ENCODE assay signal across 1 cellular context in the genomic region with DNA sequence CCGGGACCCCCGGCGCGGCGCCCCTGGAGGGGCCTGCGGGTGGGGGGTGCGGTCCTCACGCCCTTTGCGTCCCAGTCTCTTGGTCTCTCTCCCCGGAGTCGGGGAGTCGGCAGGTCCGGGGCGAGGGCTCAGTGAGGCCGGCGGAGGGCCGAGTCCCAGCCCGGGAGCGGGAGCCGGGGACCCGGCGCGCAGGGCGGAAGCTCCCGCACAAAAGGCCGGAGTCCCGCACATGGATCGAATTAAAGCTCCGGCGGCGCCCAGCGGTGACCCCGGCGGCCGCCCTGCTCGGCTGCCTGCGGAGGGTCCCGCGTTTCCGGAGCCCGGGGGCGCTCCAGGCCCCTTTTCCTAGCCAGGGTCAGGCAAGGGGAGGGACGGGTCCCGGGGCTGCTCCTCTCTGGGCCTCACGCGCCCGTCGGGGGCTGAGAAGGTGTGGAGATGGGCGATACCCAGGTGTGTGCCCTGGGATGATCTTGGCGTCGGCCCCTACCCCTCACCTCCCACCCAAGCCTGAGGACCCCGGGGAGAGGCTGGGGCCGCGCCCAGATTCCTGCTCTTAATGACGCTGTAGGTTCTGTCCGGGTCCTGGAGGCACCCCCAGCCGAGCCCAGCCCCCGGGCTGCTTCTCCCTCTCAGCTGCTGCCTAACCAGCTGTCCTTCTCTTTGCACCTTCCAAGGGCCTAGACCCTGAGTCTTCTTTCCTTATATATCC.
TF ChIP-seq lines count a peak whose summit lies in the region.

No MANE protein-coding gene starts in this region.

TF ChIP-seq in HepG2, 621 proteins besides CTCF, POLR2A, EP300 and RAD21 (continued from another document and continues in another):
- TF ChIP-seq, protein P1, sequence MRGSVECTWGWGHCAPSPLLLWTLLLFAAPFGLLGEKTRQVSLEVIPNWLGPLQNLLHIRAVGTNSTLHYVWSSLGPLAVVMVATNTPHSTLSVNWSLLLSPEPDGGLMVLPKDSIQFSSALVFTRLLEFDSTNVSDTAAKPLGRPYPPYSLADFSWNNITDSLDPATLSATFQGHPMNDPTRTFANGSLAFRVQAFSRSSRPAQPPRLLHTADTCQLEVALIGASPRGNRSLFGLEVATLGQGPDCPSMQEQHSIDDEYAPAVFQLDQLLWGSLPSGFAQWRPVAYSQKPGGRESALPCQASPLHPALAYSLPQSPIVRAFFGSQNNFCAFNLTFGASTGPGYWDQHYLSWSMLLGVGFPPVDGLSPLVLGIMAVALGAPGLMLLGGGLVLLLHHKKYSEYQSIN (CRISPR knock-in tag; IDR thresholded peaks at IDR 0.05; ENCODE audit: borderline replicate concordance) = no peak
- TF ChIP-seq GABPB1 (CRISPR knock-in tag; IDR thresholded peaks at IDR 0.05) (peak; percentile 72; the same call in 1 of the 2 replicates), ARHGAP35 (CRISPR knock-in tag; IDR thresholded peaks at IDR 0.05; ENCODE audit: borderline replicate concordance) (no peak), ZNF672 (CRISPR knock-in tag; IDR thresholded peaks at IDR 0.05) (no peak), NCOA5 (CRISPR knock-in tag; IDR thresholded peaks at IDR 0.05) (no peak), ZSCAN29 (CRISPR knock-in tag; conservative IDR thresholded peaks at IDR 0.05) (no peak), NKX3-1 (CRISPR knock-in tag; IDR thresholded peaks at IDR 0.05) (no peak), NCOA1 (CRISPR knock-in tag; IDR thresholded peaks at IDR 0.05) (no peak), ZNF776 (CRISPR knock-in tag; IDR thresholded peaks at IDR 0.05) (no peak), ZNF510 (CRISPR knock-in tag; IDR thresholded peaks at IDR 0.05; ENCODE audit: low read depth) (no peak), AGO1 (IDR thresholded peaks at IDR 0.05; ENCODE audit: low read depth, low read length, poor library complexity, severe bottlenecking) (no peak), ARNT (IDR thresholded peaks at IDR 0.05) (no peak), JARID2 (CRISPR knock-in tag; IDR thresholded peaks at IDR 0.05; ENCODE audit: insufficient replicate concordance) (no peak), ZFP62 (CRISPR knock-in tag; IDR thresholded peaks at IDR 0.05) (no peak), ERF (CRISPR knock-in tag; IDR thresholded peaks at IDR 0.05) (no peak), AGO2 (optimal IDR thresholded peaks at IDR 0.05; ENCODE audit: low read depth, low read length) (peak; percentile 29), TEAD3 (CRISPR knock-in tag; optimal IDR thresholded peaks at IDR 0.05; ENCODE audit: borderline replicate concordance) (no peak), ZFP1 (CRISPR knock-in tag; IDR thresholded peaks at IDR 0.05) (no peak), NFIC (IDR thresholded peaks at IDR 0.05; ENCODE audit: low read length) (no peak), TBX3 (IDR thresholded peaks at IDR 0.05; ENCODE audit: borderline replicate concordance) (no peak), ZNF326 (CRISPR knock-in tag; IDR thresholded peaks at IDR 0.05; ENCODE audit: borderline replicate concordance) (no peak), HOXA5 (CRISPR knock-in tag; IDR thresholded peaks at IDR 0.05) (0 out of 2 replicates have a peak, but pooled peaks have one; percentile 26), ZNF629 (CRISPR knock-in tag; conservative IDR thresholded peaks at IDR 0.05) (no peak), KAT7 (CRISPR knock-in tag; IDR thresholded peaks at IDR 0.05; ENCODE audit: borderline replicate concordance) (no peak), ZNF446 (CRISPR knock-in tag; IDR thresholded peaks at IDR 0.05) (no peak), POLR2G (IDR thresholded peaks at IDR 0.05; ENCODE audit: low read depth, low read length) (0 out of 2 replicates have a peak, but pooled peaks have one; percentile 22), ZBTB7B (CRISPR knock-in tag; IDR thresholded peaks at IDR 0.05) (peak; percentile 67; the same call in 1 of the 2 replicates), TAF1 (CRISPR knock-in tag; IDR thresholded peaks at IDR 0.05) (no peak), ZNF816 (CRISPR knock-in tag; IDR thresholded peaks at IDR 0.05; ENCODE audit: borderline replicate concordance) (0 out of 2 replicates have a peak, but pooled peaks have one; percentile 27), RBFOX2 (IDR thresholded peaks at IDR 0.05; ENCODE audit: low read depth, low read length) (peak; percentile 53)
- TF ChIP-seq, protein P2, sequence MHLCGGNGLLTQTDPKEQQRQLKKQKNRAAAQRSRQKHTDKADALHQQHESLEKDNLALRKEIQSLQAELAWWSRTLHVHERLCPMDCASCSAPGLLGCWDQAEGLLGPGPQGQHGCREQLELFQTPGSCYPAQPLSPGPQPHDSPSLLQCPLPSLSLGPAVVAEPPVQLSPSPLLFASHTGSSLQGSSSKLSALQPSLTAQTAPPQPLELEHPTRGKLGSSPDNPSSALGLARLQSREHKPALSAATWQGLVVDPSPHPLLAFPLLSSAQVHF (CRISPR knock-in tag; IDR thresholded peaks at IDR 0.05) = no peak
- TF ChIP-seq, protein P3, sequence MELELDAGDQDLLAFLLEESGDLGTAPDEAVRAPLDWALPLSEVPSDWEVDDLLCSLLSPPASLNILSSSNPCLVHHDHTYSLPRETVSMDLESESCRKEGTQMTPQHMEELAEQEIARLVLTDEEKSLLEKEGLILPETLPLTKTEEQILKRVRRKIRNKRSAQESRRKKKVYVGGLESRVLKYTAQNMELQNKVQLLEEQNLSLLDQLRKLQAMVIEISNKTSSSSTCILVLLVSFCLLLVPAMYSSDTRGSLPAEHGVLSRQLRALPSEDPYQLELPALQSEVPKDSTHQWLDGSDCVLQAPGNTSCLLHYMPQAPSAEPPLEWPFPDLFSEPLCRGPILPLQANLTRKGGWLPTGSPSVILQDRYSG (CRISPR knock-in tag; IDR thresholded peaks at IDR 0.05) = no peak
- TF ChIP-seq, protein P4, sequence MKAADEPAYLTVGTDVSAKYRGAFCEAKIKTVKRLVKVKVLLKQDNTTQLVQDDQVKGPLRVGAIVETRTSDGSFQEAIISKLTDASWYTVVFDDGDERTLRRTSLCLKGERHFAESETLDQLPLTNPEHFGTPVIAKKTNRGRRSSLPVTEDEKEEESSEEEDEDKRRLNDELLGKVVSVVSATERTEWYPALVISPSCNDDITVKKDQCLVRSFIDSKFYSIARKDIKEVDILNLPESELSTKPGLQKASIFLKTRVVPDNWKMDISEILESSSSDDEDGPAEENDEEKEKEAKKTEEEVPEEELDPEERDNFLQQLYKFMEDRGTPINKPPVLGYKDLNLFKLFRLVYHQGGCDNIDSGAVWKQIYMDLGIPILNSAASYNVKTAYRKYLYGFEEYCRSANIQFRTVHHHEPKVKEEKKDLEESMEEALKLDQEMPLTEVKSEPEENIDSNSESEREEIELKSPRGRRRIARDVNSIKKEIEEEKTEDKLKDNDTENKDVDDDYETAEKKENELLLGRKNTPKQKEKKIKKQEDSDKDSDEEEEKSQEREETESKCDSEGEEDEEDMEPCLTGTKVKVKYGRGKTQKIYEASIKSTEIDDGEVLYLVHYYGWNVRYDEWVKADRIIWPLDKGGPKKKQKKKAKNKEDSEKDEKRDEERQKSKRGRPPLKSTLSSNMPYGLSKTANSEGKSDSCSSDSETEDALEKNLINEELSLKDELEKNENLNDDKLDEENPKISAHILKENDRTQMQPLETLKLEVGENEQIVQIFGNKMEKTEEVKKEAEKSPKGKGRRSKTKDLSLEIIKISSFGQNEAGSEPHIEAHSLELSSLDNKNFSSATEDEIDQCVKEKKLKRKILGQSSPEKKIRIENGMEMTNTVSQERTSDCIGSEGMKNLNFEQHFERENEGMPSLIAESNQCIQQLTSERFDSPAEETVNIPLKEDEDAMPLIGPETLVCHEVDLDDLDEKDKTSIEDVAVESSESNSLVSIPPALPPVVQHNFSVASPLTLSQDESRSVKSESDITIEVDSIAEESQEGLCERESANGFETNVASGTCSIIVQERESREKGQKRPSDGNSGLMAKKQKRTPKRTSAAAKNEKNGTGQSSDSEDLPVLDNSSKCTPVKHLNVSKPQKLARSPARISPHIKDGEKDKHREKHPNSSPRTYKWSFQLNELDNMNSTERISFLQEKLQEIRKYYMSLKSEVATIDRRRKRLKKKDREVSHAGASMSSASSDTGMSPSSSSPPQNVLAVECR (CRISPR knock-in tag; IDR thresholded peaks at IDR 0.05; ENCODE audit: borderline replicate concordance) = peak; percentile 20; the same call in 1 of the 2 replicates
- TF ChIP-seq, protein P5, sequence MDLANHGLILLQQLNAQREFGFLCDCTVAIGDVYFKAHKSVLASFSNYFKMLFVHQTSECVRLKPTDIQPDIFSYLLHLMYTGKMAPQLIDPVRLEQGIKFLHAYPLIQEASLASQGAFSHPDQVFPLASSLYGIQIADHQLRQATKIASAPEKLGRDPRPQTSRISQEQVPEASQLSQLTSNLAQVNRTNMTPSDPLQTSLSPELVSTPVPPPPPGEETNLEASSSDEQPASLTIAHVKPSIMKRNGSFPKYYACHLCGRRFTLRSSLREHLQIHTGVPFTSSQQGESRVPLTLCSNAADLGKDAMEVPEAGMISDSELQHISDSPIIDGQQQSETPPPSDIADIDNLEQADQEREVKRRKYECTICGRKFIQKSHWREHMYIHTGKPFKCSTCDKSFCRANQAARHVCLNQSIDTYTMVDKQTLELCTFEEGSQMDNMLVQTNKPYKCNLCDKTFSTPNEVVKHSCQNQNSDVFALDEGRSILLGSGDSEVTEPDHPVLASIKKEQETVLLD (CRISPR knock-in tag; IDR thresholded peaks at IDR 0.05; ENCODE audit: low read depth) = no peak
- TF ChIP-seq, protein P6, sequence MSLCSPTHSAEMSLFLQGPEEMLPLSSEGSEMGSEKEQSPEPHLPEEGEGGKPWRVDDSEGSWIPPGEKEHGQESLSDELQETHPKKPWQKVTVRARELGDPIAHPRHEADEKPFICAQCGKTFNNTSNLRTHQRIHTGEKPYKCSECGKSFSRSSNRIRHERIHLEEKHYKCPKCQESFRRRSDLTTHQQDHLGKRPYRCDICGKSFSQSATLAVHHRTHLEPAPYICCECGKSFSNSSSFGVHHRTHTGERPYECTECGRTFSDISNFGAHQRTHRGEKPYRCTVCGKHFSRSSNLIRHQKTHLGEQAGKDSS (CRISPR knock-in tag; IDR thresholded peaks at IDR 0.05; ENCODE audit: borderline replicate concordance, low read depth) = no peak
- TF ChIP-seq, protein P7, sequence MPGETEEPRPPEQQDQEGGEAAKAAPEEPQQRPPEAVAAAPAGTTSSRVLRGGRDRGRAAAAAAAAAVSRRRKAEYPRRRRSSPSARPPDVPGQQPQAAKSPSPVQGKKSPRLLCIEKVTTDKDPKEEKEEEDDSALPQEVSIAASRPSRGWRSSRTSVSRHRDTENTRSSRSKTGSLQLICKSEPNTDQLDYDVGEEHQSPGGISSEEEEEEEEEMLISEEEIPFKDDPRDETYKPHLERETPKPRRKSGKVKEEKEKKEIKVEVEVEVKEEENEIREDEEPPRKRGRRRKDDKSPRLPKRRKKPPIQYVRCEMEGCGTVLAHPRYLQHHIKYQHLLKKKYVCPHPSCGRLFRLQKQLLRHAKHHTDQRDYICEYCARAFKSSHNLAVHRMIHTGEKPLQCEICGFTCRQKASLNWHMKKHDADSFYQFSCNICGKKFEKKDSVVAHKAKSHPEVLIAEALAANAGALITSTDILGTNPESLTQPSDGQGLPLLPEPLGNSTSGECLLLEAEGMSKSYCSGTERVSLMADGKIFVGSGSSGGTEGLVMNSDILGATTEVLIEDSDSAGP (CRISPR knock-in tag; IDR thresholded peaks at IDR 0.05; ENCODE audit: borderline replicate concordance) = peak; percentile 51; the same call in 1 of the 2 replicates
- TF ChIP-seq, protein P8, sequence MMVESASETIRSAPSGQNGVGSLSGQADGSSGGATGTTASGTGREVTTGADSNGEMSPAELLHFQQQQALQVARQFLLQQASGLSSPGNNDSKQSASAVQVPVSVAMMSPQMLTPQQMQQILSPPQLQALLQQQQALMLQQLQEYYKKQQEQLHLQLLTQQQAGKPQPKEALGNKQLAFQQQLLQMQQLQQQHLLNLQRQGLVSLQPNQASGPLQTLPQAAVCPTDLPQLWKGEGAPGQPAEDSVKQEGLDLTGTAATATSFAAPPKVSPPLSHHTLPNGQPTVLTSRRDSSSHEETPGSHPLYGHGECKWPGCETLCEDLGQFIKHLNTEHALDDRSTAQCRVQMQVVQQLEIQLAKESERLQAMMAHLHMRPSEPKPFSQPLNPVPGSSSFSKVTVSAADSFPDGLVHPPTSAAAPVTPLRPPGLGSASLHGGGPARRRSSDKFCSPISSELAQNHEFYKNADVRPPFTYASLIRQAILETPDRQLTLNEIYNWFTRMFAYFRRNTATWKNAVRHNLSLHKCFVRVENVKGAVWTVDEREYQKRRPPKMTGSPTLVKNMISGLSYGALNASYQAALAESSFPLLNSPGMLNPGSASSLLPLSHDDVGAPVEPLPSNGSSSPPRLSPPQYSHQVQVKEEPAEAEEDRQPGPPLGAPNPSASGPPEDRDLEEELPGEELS (CRISPR knock-in tag; IDR thresholded peaks at IDR 0.05) = no peak
- TF ChIP-seq, protein P9, sequence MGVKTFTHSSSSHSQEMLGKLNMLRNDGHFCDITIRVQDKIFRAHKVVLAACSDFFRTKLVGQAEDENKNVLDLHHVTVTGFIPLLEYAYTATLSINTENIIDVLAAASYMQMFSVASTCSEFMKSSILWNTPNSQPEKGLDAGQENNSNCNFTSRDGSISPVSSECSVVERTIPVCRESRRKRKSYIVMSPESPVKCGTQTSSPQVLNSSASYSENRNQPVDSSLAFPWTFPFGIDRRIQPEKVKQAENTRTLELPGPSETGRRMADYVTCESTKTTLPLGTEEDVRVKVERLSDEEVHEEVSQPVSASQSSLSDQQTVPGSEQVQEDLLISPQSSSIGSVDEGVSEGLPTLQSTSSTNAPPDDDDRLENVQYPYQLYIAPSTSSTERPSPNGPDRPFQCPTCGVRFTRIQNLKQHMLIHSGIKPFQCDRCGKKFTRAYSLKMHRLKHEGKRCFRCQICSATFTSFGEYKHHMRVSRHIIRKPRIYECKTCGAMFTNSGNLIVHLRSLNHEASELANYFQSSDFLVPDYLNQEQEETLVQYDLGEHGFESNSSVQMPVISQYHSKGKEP (CRISPR knock-in tag; IDR thresholded peaks at IDR 0.05) = no peak
- TF ChIP-seq, protein P10, sequence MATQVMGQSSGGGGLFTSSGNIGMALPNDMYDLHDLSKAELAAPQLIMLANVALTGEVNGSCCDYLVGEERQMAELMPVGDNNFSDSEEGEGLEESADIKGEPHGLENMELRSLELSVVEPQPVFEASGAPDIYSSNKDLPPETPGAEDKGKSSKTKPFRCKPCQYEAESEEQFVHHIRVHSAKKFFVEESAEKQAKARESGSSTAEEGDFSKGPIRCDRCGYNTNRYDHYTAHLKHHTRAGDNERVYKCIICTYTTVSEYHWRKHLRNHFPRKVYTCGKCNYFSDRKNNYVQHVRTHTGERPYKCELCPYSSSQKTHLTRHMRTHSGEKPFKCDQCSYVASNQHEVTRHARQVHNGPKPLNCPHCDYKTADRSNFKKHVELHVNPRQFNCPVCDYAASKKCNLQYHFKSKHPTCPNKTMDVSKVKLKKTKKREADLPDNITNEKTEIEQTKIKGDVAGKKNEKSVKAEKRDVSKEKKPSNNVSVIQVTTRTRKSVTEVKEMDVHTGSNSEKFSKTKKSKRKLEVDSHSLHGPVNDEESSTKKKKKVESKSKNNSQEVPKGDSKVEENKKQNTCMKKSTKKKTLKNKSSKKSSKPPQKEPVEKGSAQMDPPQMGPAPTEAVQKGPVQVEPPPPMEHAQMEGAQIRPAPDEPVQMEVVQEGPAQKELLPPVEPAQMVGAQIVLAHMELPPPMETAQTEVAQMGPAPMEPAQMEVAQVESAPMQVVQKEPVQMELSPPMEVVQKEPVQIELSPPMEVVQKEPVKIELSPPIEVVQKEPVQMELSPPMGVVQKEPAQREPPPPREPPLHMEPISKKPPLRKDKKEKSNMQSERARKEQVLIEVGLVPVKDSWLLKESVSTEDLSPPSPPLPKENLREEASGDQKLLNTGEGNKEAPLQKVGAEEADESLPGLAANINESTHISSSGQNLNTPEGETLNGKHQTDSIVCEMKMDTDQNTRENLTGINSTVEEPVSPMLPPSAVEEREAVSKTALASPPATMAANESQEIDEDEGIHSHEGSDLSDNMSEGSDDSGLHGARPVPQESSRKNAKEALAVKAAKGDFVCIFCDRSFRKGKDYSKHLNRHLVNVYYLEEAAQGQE (IDR thresholded peaks at IDR 0.05; ENCODE audit: borderline replicate concordance in 1 of 2, low read depth in 1 of 2, low read length in 2 of 2) = no peak
